In genomic region chr20:19781235-19781634, GRCh38 we compare ENCODE assay signal across 30 cellular contexts. TPM values are rescaled to one million over a fixed set of nuclear protein-coding genes. Genes with fewer than 3 reads are reported as not detected.
"Had no signal": no experiment of that assay in that cellular context is flagged by ENCODE, and none has a peak within 500 bp of the region (broad histone marks: within the 10 kb centered on the region; RNA-seq: fewer than 3 reads in every experiment).

No MANE protein-coding gene starts in this region.

- H3K36me3 Mint-ChIP-seq: activated naive CD8-positive, alpha-beta T cell treated with anti-CD3 and anti-CD28 coated beads for 36 hours had no signal

- H3K27ac ChIP-seq: brain microvascular endothelial cell, PC-9 had no signal

- H3K27ac Mint-ChIP-seq: activated CD4-positive, alpha-beta T cell treated with anti-CD3 and anti-CD28 coated beads, Interleukin-2, amount 10 ng/mL, durations not matched to agents 24 days and 14 days; activated CD8-positive, alpha-beta T cell treated with anti-CD3 and anti-CD28 coated beads for 36 hours; activated naive CD8-positive, alpha-beta T cell treated with anti-CD3 and anti-CD28 coated beads for 36 hours; activated T-cell treated with anti-CD3 and anti-CD28 coated beads, Interleukin-2, amount 50 U/mL, for 72 hours; activated T-helper 17 cell treated with anti-CD3 and anti-CD28 coated beads, Interleukin-2, amount 50 U/mL, for 72 hours had no signal

- H3K9me3 Mint-ChIP-seq: activated CD4-positive, alpha-beta T cell treated with anti-CD3 and anti-CD28 coated beads, Interleukin-2, amount 10 ng/mL, durations not matched to agents 24 days and 14 days; activated CD8-positive, alpha-beta T cell treated with anti-CD3 and anti-CD28 coated beads for 36 hours; activated naive CD8-positive, alpha-beta T cell treated with anti-CD3 and anti-CD28 coated beads for 36 hours; activated T-cell treated with anti-CD3 and anti-CD28 coated beads, Interleukin-2, amount 50 U/mL, for 72 hours; activated T-helper 17 cell treated with anti-CD3 and anti-CD28 coated beads, Interleukin-2, amount 50 U/mL, for 72 hours; central memory CD8-positive, alpha-beta T cell had no signal

- H3K4me1 Mint-ChIP-seq: central memory CD8-positive, alpha-beta T cell had no signal

- H3K4me3 ChIP-seq: K562, PC-9 had no signal

- DNase-seq: activated CD4-positive, alpha-beta T cell treated with anti-CD3 and anti-CD28 coated beads, Interleukin-2, amount 10 ng/mL, durations not matched to agents 24 days and 14 days; activated CD4-positive, alpha-beta T cell treated with anti-CD3 and anti-CD28 coated beads, Interleukin-2, amount 50 U/mL, for 4 hours; activated CD8-positive, alpha-beta T cell treated with anti-CD3 and anti-CD28 coated beads for 36 hours; activated effector memory CD4-positive, alpha-beta T cell treated with anti-CD3 and anti-CD28 coated beads, Interleukin-2, amount 50 U/mL, for 16 hours; activated naive CD4-positive, alpha-beta T cell; activated naive CD4-positive, alpha-beta T cell treated with anti-CD3 and anti-CD28 coated beads, Interleukin-2, amount 50 U/mL, for 16 hours; activated naive CD8-positive, alpha-beta T cell treated with anti-CD3 and anti-CD28 coated beads for 36 hours; activated T-cell treated with anti-CD3 and anti-CD28 coated beads, Interleukin-2, amount 50 U/mL, for 1 hour; activated T-cell treated with anti-CD3 and anti-CD28 coated beads, Interleukin-2, amount 50 U/mL, for 72 hours; amniotic stem cell; aorta; brain microvascular endothelial cell; Karpas-422; NCI-H1048; NCI-H1105 treated with DMSO at 0.1 percent for 48 hours; NCI-H1436; NCI-H1694; NCI-H1930; NCI-H345; NCI-H524 treated with DMSO at 0.1 percent for 48 hours; NK-92 treated with Interleukin-12 subunit alpha and Interleukin-12 subunit beta, amount 100 ng/mL, for 24 hours; PC-9; Right ventricle myocardium superior; T1000 had no signal

- H3K36me3 ChIP-seq: brain microvascular endothelial cell had no signal

- H3K27me3 ChIP-seq: brain microvascular endothelial cell had no signal

- H3K4me2 ChIP-seq: PC-9 had no signal

- H3K27me3 Mint-ChIP-seq: activated CD4-positive, alpha-beta T cell treated with anti-CD3 and anti-CD28 coated beads, Interleukin-2, amount 10 ng/mL, durations not matched to agents 24 days and 14 days had no signal

- H3K4me3 Mint-ChIP-seq: activated CD4-positive, alpha-beta T cell treated with anti-CD3 and anti-CD28 coated beads, Interleukin-2, amount 10 ng/mL, durations not matched to agents 24 days and 14 days; activated CD8-positive, alpha-beta T cell treated with anti-CD3 and anti-CD28 coated beads for 36 hours; activated naive CD8-positive, alpha-beta T cell treated with anti-CD3 and anti-CD28 coated beads for 36 hours; activated T-cell treated with anti-CD3 and anti-CD28 coated beads, Interleukin-2, amount 50 U/mL, for 72 hours; activated T-helper 17 cell treated with anti-CD3 and anti-CD28 coated beads, Interleukin-2, amount 50 U/mL, for 72 hours; central memory CD8-positive, alpha-beta T cell had no signal

- H2AFZ ChIP-seq: PC-9 had no signal

RNA-seq across cellular contexts. Expression of gene RIN2, which starts 23.2 kb away (rescaled TPM):
- total RNA-seq: activated CD4-positive, alpha-beta T cell treated with anti-CD3 and anti-CD28 coated beads, Interleukin-2, amount 10 ng/mL, durations not matched to agents 24 days and 14 days; activated CD8-positive, alpha-beta memory T cell treated with anti-CD3 and anti-CD28 coated beads for 36 hours; activated CD8-positive, alpha-beta T cell treated with anti-CD3 and anti-CD28 coated beads for 36 hours; activated naive CD8-positive, alpha-beta T cell treated with anti-CD3 and anti-CD28 coated beads for 36 hours; activated T-cell treated with anti-CD3 and anti-CD28 coated beads, Interleukin-2, amount 50 U/mL, for 72 hours; activated T-helper 17 cell treated with anti-CD3 and anti-CD28 coated beads, Interleukin-2, amount 50 U/mL, for 72 hours; T-helper 1 cell treated with Interleukin-12 subunit alpha and Interleukin-12 subunit beta and Interleukin-4 antibody, amounts not matched to agents 30 ng/mL and 1 ng/mL, for 36 hours; T-helper 2 cell treated with Interferon-gamma antibody and Interleukin-4, amounts not matched to agents 100 ng/mL and 5 ng/mL, for 36 hours had no signal
- polyA plus RNA-seq: K562 had no signal
